In genomic region chr7:26864309-26865093, GRCh38 we compare ENCODE assay signal across 8 cellular contexts. TPM values are rescaled to one million over a fixed set of nuclear protein-coding genes. Genes with fewer than 3 reads are reported as not detected.
DNase-seq lines count a peak whose midpoint lies in the region; ATAC-seq and TF ChIP-seq lines count a peak whose summit lies in the region.

Gene SKAP2 (minus strand): TSS chr7:26864590. CDS start chr7:26864429, 161 bp downstream.

- H3K4me3 ChIP-seq in fibroblast of lung (replicated peaks in 1 of 4; ENCODE audit: control extremely low read depth in 1 of 4, insufficient read depth in 1 of 4, low read depth in 3 of 4, low read length in 4 of 4) = peak within 1 kb of the TSS; percentile 65 to 92 (median 80)
- H3K4me3 ChIP-seq in naive thymus-derived CD4-positive, alpha-beta T cell (ENCODE audit: low read length) = peak within 1 kb of the TSS; percentile 88

- peak within 1 kb of the TSS; percentile 79 for H3K9ac ChIP-seq in fibroblast of lung (ENCODE audit: insufficient read depth, low read length)

- intact Hi-C loops in activated T-helper 2 cell treated with anti-CD3 and anti-CD28 coated beads, Interferon-gamma antibody, Interleukin-2, Interleukin-4, amounts not matched to agents 10 μg/mL and 5 μg/mL and 100 μg/mL, durations not matched to agents 14 hours and 24 hours and 36 hours (cut with micrococcal nuclease) = loop anchor here (2.0 to 5.0 kb wide), 2 partner anchors 232 to 662 kb away; partner anchors contain the start of genes CBX3 and HNRNPA2B1
- intact Hi-C loops in naive thymus-derived CD4-positive, alpha-beta T cell (cut with micrococcal nuclease) = loop anchor here (1.0 to 10.0 kb wide), 7 partner anchors 232 to 1310 kb away; partner anchors contain the start of genes HIBADH (in 1 of the 2), HOXA1 (in 1 of the 2) and NFE2L3 (in 1 of the 2)

- peak within 1 kb of the TSS; percentile 92 for H3K4me3 Mint-ChIP-seq in activated T-helper 2 cell treated with anti-CD3 and anti-CD28 coated beads, Interferon-gamma antibody, Interleukin-2, Interleukin-4, amounts not matched to agents 10 μg/mL and 5 μg/mL and 100 μg/mL, durations not matched to agents 14 hours and 24 hours and 36 hours (ENCODE audit: low read depth)
- H3K4me3 Mint-ChIP-seq in naive thymus-derived CD4-positive, alpha-beta T cell = peak within 1 kb of the TSS; percentile 72 to 92 (median 88)
- peak within 1 kb of the TSS; percentile 95 to 100 for H3K4me3 Mint-ChIP-seq in stimulated activated naive B cell treated with anti-CD40 and anti-IgM and Interleukin-4, amounts not matched to agents 10 μg/mL and 1 μg/mL and 100 μg/mL, for 72 hours

- no peaks in the 10 kb centered on the region for H3K36me3 ChIP-seq in fibroblast of lung (ENCODE audit: control insufficient read depth, insufficient read depth, low read length)
- no peaks in the 10 kb centered on the region for H3K36me3 ChIP-seq in naive thymus-derived CD4-positive, alpha-beta T cell (ENCODE audit: control insufficient read depth in 2 of 3, insufficient read depth in 3 of 3, low read length in 3 of 3)

- H3K27ac Mint-ChIP-seq in activated T-helper 2 cell treated with anti-CD3 and anti-CD28 coated beads, Interferon-gamma antibody, Interleukin-2, Interleukin-4, amounts not matched to agents 10 μg/mL and 5 μg/mL and 100 μg/mL, durations not matched to agents 14 hours and 24 hours and 36 hours = peak within 1 kb of the TSS; percentile 65
- peak within 1 kb of the TSS; percentile 36 to 89 (median 74) for H3K27ac Mint-ChIP-seq in naive thymus-derived CD4-positive, alpha-beta T cell
- H3K27ac Mint-ChIP-seq in stimulated activated naive B cell treated with anti-CD40 and anti-IgM and Interleukin-4, amounts not matched to agents 10 μg/mL and 1 μg/mL and 100 μg/mL, for 72 hours = peak within 1 kb of the TSS; percentile 100

- H3K27me3 Mint-ChIP-seq in activated T-helper 2 cell treated with anti-CD3 and anti-CD28 coated beads, Interferon-gamma antibody, Interleukin-2, Interleukin-4, amounts not matched to agents 10 μg/mL and 5 μg/mL and 100 μg/mL, durations not matched to agents 14 hours and 24 hours and 36 hours (ENCODE audit: low read depth) = peaks cover 49% of the 10 kb centered on the region
- H3K27me3 Mint-ChIP-seq in naive thymus-derived CD4-positive, alpha-beta T cell = peaks cover 46 to 68% (median 49%) of the 10 kb centered on the region in 5 donors
- no peaks in the 10 kb centered on the region for H3K27me3 Mint-ChIP-seq in stimulated activated naive B cell treated with anti-CD40 and anti-IgM and Interleukin-4, amounts not matched to agents 10 μg/mL and 1 μg/mL and 100 μg/mL, for 72 hours

- H3K9me3 ChIP-seq in fibroblast of lung (ENCODE audit: control insufficient read depth, insufficient read depth, low read depth, low read length) = no peaks in the 10 kb centered on the region
- no peaks in the 10 kb centered on the region for H3K9me3 ChIP-seq in naive thymus-derived CD4-positive, alpha-beta T cell (ENCODE audit: control insufficient read depth in 2 of 3, low read length in 3 of 3)

- peaks cover 15% of the 10 kb centered on the region for H3K4me1 Mint-ChIP-seq in activated T-helper 2 cell treated with anti-CD3 and anti-CD28 coated beads, Interferon-gamma antibody, Interleukin-2, Interleukin-4, amounts not matched to agents 10 μg/mL and 5 μg/mL and 100 μg/mL, durations not matched to agents 14 hours and 24 hours and 36 hours (ENCODE audit: low read depth)
- peaks cover 5 to 24% (median 19%) of the 10 kb centered on the region in 7 donors for H3K4me1 Mint-ChIP-seq in naive thymus-derived CD4-positive, alpha-beta T cell
- peaks cover 3 to 18% of the 10 kb centered on the region in 2 donors for H3K4me1 Mint-ChIP-seq in stimulated activated naive B cell treated with anti-CD40 and anti-IgM and Interleukin-4, amounts not matched to agents 10 μg/mL and 1 μg/mL and 100 μg/mL, for 72 hours

- H3K27me3 ChIP-seq in fibroblast of lung (ENCODE audit: control insufficient read depth, insufficient read depth, low read length) = no peaks in the 10 kb centered on the region
- H3K27me3 ChIP-seq in naive thymus-derived CD4-positive, alpha-beta T cell (ENCODE audit: control insufficient read depth in 2 of 2, insufficient read depth in 2 of 2, low read length in 2 of 2) = peaks cover 0 to 9% of the 10 kb centered on the region in 2 donors

- ATAC-seq in GM21619 (IDR thresholded peaks at IDR 0.05; ENCODE audit: unreplicated experiment) = peak; percentile 91
- ATAC-seq in naive thymus-derived CD4-positive, alpha-beta T cell = peak; percentile 93
- ATAC-seq in stimulated activated naive B cell treated with anti-CD40 and anti-IgM and Interleukin-4, amounts not matched to agents 10 μg/mL and 1 μg/mL and 100 μg/mL, for 72 hours (replicated peaks) = peak; percentile 90 to 92

- H4K20me1 ChIP-seq in fibroblast of lung (ENCODE audit: control insufficient read depth, extremely low read depth, insufficient read depth, low read length) = no peaks in the 10 kb centered on the region

- no peaks in the 10 kb centered on the region for H3K36me3 Mint-ChIP-seq in activated T-helper 2 cell treated with anti-CD3 and anti-CD28 coated beads, Interferon-gamma antibody, Interleukin-2, Interleukin-4, amounts not matched to agents 10 μg/mL and 5 μg/mL and 100 μg/mL, durations not matched to agents 14 hours and 24 hours and 36 hours (ENCODE audit: low read depth)
- peaks cover 0 to 6% (median 4%) of the 10 kb centered on the region in 5 donors for H3K36me3 Mint-ChIP-seq in naive thymus-derived CD4-positive, alpha-beta T cell
- H3K36me3 Mint-ChIP-seq in stimulated activated naive B cell treated with anti-CD40 and anti-IgM and Interleukin-4, amounts not matched to agents 10 μg/mL and 1 μg/mL and 100 μg/mL, for 72 hours = peaks cover 0 to 8% of the 10 kb centered on the region in 2 donors

- no peaks in the 10 kb centered on the region for H3K4me1 ChIP-seq in fibroblast of lung (ENCODE audit: control insufficient read depth, extremely low read depth, insufficient read depth, low read length)
- H3K4me1 ChIP-seq in naive thymus-derived CD4-positive, alpha-beta T cell (ENCODE audit: control insufficient read depth in 2 of 2, insufficient read depth in 2 of 2, low read length in 2 of 2) = peaks cover 0 to 4% of the 10 kb centered on the region in 2 donors

- DNase-seq in DMS53 (lab: John Stamatoyannopoulos, UW) = peak; percentile 100
- peak; percentile 99 for DNase-seq in KBM-7
- DNase-seq in RPMI8226 = peak; percentile 92
- peak; percentile 86 for DNase-seq in activated T-helper 2 cell treated with anti-CD3 and anti-CD28 coated beads, Interferon-gamma antibody, Interleukin-2, Interleukin-4, amounts not matched to agents 10 μg/mL and 5 μg/mL and 100 μg/mL, durations not matched to agents 14 hours and 24 hours and 36 hours (ENCODE audit: low spot score)
- DNase-seq in fibroblast of lung (ENCODE audit: low read depth in 2 of 2) = peak; percentile 96 to 99
- DNase-seq in naive thymus-derived CD4-positive, alpha-beta T cell = peak; percentile 41 to 89 (median 63)
- DNase-seq in stimulated activated naive B cell treated with anti-CD40 and anti-IgM and Interleukin-4, amounts not matched to agents 10 μg/mL and 1 μg/mL and 100 μg/mL, for 72 hours = peak; percentile 98

- H3K4me2 ChIP-seq in fibroblast of lung (ENCODE audit: extremely low read depth, insufficient read depth, low read length) = peak within 1 kb of the TSS; percentile 82

- no peak for TF ChIP-seq CTCF in fibroblast of lung (conservative IDR thresholded peaks at IDR 0.05 in 1 of 2, IDR thresholded peaks at IDR 0.05 in 1 of 2; ENCODE audit: low read depth in 1 of 2, low read length in 2 of 2)

- peak within 1 kb of the TSS; percentile 77 for H2AFZ ChIP-seq in fibroblast of lung (ENCODE audit: low read length)

- H3K79me2 ChIP-seq in fibroblast of lung (ENCODE audit: control insufficient read depth, insufficient read depth, low read length) = peaks cover 37% of the 10 kb centered on the region

- H3K9me3 Mint-ChIP-seq in activated T-helper 2 cell treated with anti-CD3 and anti-CD28 coated beads, Interferon-gamma antibody, Interleukin-2, Interleukin-4, amounts not matched to agents 10 μg/mL and 5 μg/mL and 100 μg/mL, durations not matched to agents 14 hours and 24 hours and 36 hours = peaks cover 3% of the 10 kb centered on the region
- H3K9me3 Mint-ChIP-seq in naive thymus-derived CD4-positive, alpha-beta T cell = peaks cover 0 to 11% (median 4%) of the 10 kb centered on the region in 11 donors
- H3K9me3 Mint-ChIP-seq in stimulated activated naive B cell treated with anti-CD40 and anti-IgM and Interleukin-4, amounts not matched to agents 10 μg/mL and 1 μg/mL and 100 μg/mL, for 72 hours = peaks cover 0 to 2% of the 10 kb centered on the region in 2 donors

- POLR2A ChIA-PET in naive thymus-derived CD4-positive, alpha-beta T cell (lab: Charles Lee) = no interaction called here

- in situ Hi-C loops in KBM-7 (cut with MboI; ENCODE audit: low pct_unique_long_range_greater_than_20kb, low sequenced_read_pairs) = no loop called here

- CTCF ChIA-PET in naive thymus-derived CD4-positive, alpha-beta T cell (lab: Charles Lee) = no interaction called here

- H3K27ac ChIP-seq in fibroblast of lung (ENCODE audit: insufficient read depth, low read length) = peak within 1 kb of the TSS; percentile 91
- peak within 1 kb of the TSS; percentile 23 for H3K27ac ChIP-seq in naive thymus-derived CD4-positive, alpha-beta T cell (ENCODE audit: low read depth, low read length)

RNA-seq across cellular contexts. Expression of gene SKAP2, which starts in this region (rescaled TPM):
- total RNA-seq in activated T-helper 2 cell treated with anti-CD3 and anti-CD28 coated beads, Interferon-gamma antibody, Interleukin-2, Interleukin-4, amounts not matched to agents 10 μg/mL and 5 μg/mL and 100 μg/mL, durations not matched to agents 14 hours and 24 hours and 36 hours = 8.2 and 9.2 TPM in 2 replicates
- 16.7 and 17.5 TPM in 2 replicates for total RNA-seq in fibroblast of lung
- polyA plus RNA-seq in fibroblast of lung = 14.2 and 25.9 TPM in 2 replicates
- 18.1 and 36.0 TPM in 2 replicates for polyA plus RNA-seq in fibroblast of lung (2012)
- polyA minus RNA-seq in fibroblast of lung (ENCODE audit: low replicate concordance) = 1.2 and 3.8 TPM in 2 replicates
- 10 to 100 TPM in 1 of 5 experiments, 1 to 10 TPM in 4; 2.7 to 31.4 (median 5.1) TPM for total RNA-seq in naive thymus-derived CD4-positive, alpha-beta T cell
- 1 to 10 TPM; 2.9 to 3.1 TPM for polyA plus RNA-seq in naive thymus-derived CD4-positive, alpha-beta T cell

Comparison
In these comparisons a context has a peak if more than half of its experiments do, and no peak if none do; other contexts are left out.
1. Peak in every context shown above with its lines: DNase-seq, ATAC-seq, H3K4me3 ChIP-seq and H3K27ac ChIP-seq.